ENCODE assay signal across 8 cellular contexts in the genomic region with DNA sequence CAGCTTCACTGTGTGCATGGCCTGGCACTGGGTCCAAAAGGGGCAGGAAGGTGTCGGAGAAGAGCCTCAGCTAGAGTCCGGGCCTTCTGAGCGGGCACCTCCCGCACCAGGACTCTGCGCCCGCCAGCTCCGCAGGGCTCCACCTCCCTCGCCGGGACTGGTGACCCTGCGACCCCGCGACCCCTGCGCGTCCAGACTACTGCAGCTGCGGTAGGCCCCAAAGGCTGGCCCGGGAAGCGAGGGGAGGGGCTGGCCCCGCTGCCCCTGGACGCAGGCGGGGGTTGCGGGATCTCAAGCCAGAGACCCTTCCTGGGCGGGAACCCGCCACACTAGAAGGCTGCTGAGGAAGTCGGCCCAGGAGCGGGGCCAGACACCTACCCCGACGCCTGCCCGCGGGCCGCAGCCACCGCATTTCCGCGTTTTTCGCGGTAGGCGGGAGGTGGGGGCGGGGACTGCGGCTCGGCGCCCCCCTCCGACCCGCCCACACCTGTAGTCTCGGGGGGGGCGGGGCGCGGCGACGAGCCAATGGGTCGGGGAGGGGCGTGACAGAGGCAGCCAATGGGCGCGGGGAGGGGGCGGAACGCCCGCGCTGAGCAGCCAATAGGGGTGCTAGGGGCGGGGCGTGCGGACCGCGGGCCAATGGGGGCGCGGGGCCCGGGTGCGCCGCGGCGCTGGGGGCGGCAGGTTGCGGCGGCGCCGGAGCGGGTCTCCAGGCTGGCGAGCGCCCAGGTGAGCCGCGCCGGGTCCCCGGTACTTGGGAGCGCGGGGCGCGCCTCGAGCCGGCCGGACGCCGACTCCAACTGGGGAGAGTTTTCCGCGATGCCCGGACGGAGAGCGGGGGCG. TPM values are rescaled to one million over a fixed set of nuclear protein-coding genes. Genes with fewer than 3 reads are reported as not detected.
A peak's percentile ranks its signal among the peaks of the same experiment; 100 is the strongest.
DNase-seq lines count a peak whose midpoint lies in the region; TF ChIP-seq lines count a peak whose summit lies in the region.

A gene with protein sequence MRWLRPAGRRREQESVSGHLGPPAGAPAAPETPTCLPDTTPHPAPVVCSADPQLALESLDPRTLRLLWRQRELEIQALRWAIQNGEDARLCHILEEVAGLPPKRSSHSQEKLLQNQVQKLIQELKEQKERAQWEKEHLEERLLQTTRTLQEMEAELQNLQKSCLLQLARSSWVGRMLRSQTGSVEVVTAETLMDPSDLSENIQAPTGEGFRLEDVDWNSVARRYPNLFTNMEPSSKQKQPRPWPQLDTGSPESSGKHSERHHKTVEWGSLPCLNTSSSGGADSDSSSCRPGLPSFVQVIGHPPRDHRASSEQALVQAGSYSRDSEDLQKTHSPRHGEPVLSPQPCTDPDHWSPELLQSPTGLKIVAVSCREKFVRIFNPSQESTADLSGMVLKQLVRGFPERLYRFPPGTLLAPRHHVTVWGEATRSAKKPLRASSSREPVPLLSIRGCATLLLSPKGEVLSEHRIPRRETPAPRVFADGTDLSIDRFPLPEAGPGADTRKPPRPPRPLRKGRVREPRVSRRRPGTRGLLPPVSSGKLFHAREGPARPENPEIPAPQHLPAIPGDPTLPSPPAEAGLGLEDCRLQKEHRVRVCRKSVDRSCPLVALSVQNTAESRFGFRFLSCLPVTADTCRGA (minus strand): TSS at position 434 of the 843 bp plus-strand sequence. CDS start 22 bp downstream, at position 412.
A gene with protein sequence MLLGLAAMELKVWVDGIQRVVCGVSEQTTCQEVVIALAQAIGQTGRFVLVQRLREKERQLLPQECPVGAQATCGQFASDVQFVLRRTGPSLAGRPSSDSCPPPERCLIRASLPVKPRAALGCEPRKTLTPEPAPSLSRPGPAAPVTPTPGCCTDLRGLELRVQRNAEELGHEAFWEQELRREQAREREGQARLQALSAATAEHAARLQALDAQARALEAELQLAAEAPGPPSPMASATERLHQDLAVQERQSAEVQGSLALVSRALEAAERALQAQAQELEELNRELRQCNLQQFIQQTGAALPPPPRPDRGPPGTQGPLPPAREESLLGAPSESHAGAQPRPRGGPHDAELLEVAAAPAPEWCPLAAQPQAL (plus strand): TSS at position 666 of the 843 bp plus-strand sequence. CDS start 799 bp downstream, outside the sequence.

- no peak for TF ChIP-seq CTCF in HEK293 (tag by site-specific recombination; IDR thresholded peaks at IDR 0.05)
- no peak for TF ChIP-seq CTCF in cardiac muscle cell (IDR thresholded peaks at IDR 0.05; ENCODE audit: low read depth, low read length)
- peak in 2 of 5 experiments; percentile 21 to 39 for TF ChIP-seq CTCF in tibial nerve (IDR thresholded peaks at IDR 0.05)

- POLR2A ChIA-PET in HEK293 (lab: Yijun Ruan, JAX), result interaction anchor here (0.8 to 2.3 kb wide), 4 partner anchors 10 to 143 kb away, joined by 3 to 19 read pairs (median 4); a partner anchor contains a TSS

- no peaks in the 10 kb centered on the region for H3K9me3 Mint-ChIP-seq in activated naive CD8-positive, alpha-beta T cell (ENCODE audit: low read depth)

- DNase-seq in GM03348 (ENCODE audit: low spot score), result peak; percentile 100
- DNase-seq in NAMALWA (ENCODE audit: low spot score), result peak; percentile 93
- DNase-seq in SKM-1 (lab: John Stamatoyannopoulos, UW; ENCODE audit: unreplicated experiment), result peak; percentile 82
- peak; percentile 87 to 97 for DNase-seq in cardiac muscle cell (ENCODE audit: low read depth in 1 of 2, low spot score in 1 of 2)
- DNase-seq in trophoblast cell, result peak; percentile 93 to 94
- DNase-seq in tibial nerve (ENCODE audit: low spot score in 2 of 2), result peak; percentile 84 to 87

- H3K4me2 ChIP-seq in trophoblast cell (ENCODE audit: low read length), result peak within 1 kb of the TSS; percentile 77

- H4K91ac ChIP-seq in trophoblast cell (ENCODE audit: low read depth, low read length), result peak within 1 kb of the TSS; percentile 96

- H3K79me2 ChIP-seq in trophoblast cell (ENCODE audit: control insufficient read depth, insufficient read depth, low read length, poor library complexity), result peaks cover 20% of the 10 kb centered on the region

- H2AK5ac ChIP-seq in trophoblast cell (ENCODE audit: low read length), result peak within 1 kb of the TSS; percentile 81

- H2BK5ac ChIP-seq in trophoblast cell (ENCODE audit: low read depth, low read length, poor library complexity), result peak within 1 kb of the TSS; percentile 86

- peaks cover 31% of the 10 kb centered on the region for H3K79me1 ChIP-seq in trophoblast cell (ENCODE audit: low read length)

- H3K23ac ChIP-seq in trophoblast cell (ENCODE audit: low read length), result no peak within 1 kb of the TSS

- H3K9me3 ChIP-seq in HEK293 (ENCODE audit: control insufficient read depth, insufficient read depth, low read depth, low read length) (no peaks in the 10 kb centered on the region), cardiac muscle cell (ENCODE audit: low read depth) (no peaks in the 10 kb centered on the region), trophoblast cell (ENCODE audit: insufficient read depth, low read depth, low read length) (peaks cover 6% of the 10 kb centered on the region), tibial nerve (no peaks in the 10 kb centered on the region)

- WGBS in trophoblast cell (ENCODE audit: extremely low coverage, insufficient coverage, insufficient read length), result no CpG with 5 or more reads among the region's 95 CpGs
- 3 to 8% methylated on average over 12 to 45 of the region's 95 CpGs for WGBS in tibial nerve, 2 donors

- peak within 1 kb of the TSS; percentile 67 for H2BK12ac ChIP-seq in trophoblast cell (ENCODE audit: low read length)

- peak within 1 kb of the TSS; percentile 94 for H3K14ac ChIP-seq in trophoblast cell (ENCODE audit: low read length)

- H3K27ac ChIP-seq in HEK293 (ENCODE audit: extremely low read depth, low read depth, low read length) (peak within 1 kb of the TSS; percentile 58; the same call in 1 of the 2 replicates), cardiac muscle cell (no peak within 1 kb of the TSS), trophoblast cell (ENCODE audit: low read depth, low read length) (peak within 1 kb of the TSS; percentile 89), tibial nerve (peak within 1 kb of the TSS in 2 of 4 donors; percentile 83 to 88)

- H3K27ac Mint-ChIP-seq in activated naive CD8-positive, alpha-beta T cell, result peak within 1 kb of the TSS; percentile 22

- H3K36me3 ChIP-seq in HEK293 (ENCODE audit: control insufficient read depth in 2 of 2, insufficient read depth in 1 of 2, low read length in 2 of 2), result peaks cover 0 to 26% of the 10 kb centered on the region in 2 experiments; a peak in 1 of 3 replicates
- H3K36me3 ChIP-seq in cardiac muscle cell, result no peaks in the 10 kb centered on the region
- peaks cover 11 to 22% of the 10 kb centered on the region in 2 experiments for H3K36me3 ChIP-seq in trophoblast cell (ENCODE audit: control insufficient read depth in 1 of 2, insufficient read depth in 2 of 2, low read length in 2 of 2)
- H3K36me3 ChIP-seq in tibial nerve, result no peaks in the 10 kb centered on the region

- peaks cover 9% of the 10 kb centered on the region for H3K4me1 Mint-ChIP-seq in activated naive CD8-positive, alpha-beta T cell (ENCODE audit: low read depth)

- H3K27me3 Mint-ChIP-seq in activated naive CD8-positive, alpha-beta T cell, result no peaks in the 10 kb centered on the region

- H4K12ac ChIP-seq in trophoblast cell (ENCODE audit: low read depth, low read length), result peak within 1 kb of the TSS; percentile 94

- H4K8ac ChIP-seq in trophoblast cell (ENCODE audit: low read depth, low read length), result peak within 1 kb of the TSS; percentile 97

- peak within 1 kb of the TSS; percentile 82 for H3K4ac ChIP-seq in trophoblast cell (ENCODE audit: low read depth, low read length)

- peak within 1 kb of the TSS; percentile 91 for H3K4me3 Mint-ChIP-seq in activated naive CD8-positive, alpha-beta T cell

- TF ChIP-seq EP300 in tibial nerve (IDR thresholded peaks at IDR 0.05), result peak in 1 of 2 donors; percentile 34

- peak within 1 kb of the TSS; percentile 81 for H3K18ac ChIP-seq in trophoblast cell (ENCODE audit: low read length)

- H2BK120ac ChIP-seq in trophoblast cell (ENCODE audit: insufficient read depth, low read length, poor library complexity), result peak within 1 kb of the TSS; percentile 83

- H3K9ac ChIP-seq in trophoblast cell (ENCODE audit: low read length), result peak within 1 kb of the TSS; percentile 83

- H3K36me3 Mint-ChIP-seq in activated naive CD8-positive, alpha-beta T cell, result no peaks in the 10 kb centered on the region

- H3K4me1 ChIP-seq in HEK293 (ENCODE audit: control insufficient read depth, insufficient read depth, low read length) (no peaks in the 10 kb centered on the region), cardiac muscle cell (ENCODE audit: low read depth) (peaks cover 4% of the 10 kb centered on the region), trophoblast cell (ENCODE audit: control insufficient read depth in 1 of 2, insufficient read depth in 2 of 2, low read length in 2 of 2) (peaks cover 40 to 46% of the 10 kb centered on the region in 2 experiments), tibial nerve (peaks cover 0 to 34% (median 11%) of the 10 kb centered on the region in 4 donors)

- H3K27me3 ChIP-seq in cardiac muscle cell (peaks cover 31% of the 10 kb centered on the region), trophoblast cell (ENCODE audit: insufficient read depth, low read length) (peaks cover 12% of the 10 kb centered on the region), tibial nerve (peaks cover 0 to 48% of the 10 kb centered on the region in 2 donors)

- peak within 1 kb of the TSS; percentile 78 for H2AFZ ChIP-seq in trophoblast cell (ENCODE audit: insufficient read depth, low read length, poor library complexity)

- CTCF ChIA-PET in HEK293 (lab: Yijun Ruan, JAX), result interaction anchor here (1.2 kb wide), 1 partner anchor 166 kb away, joined by 3 read pairs; no protein-coding TSS in a partner anchor

- H3K4me3 ChIP-seq in HEK293 (ENCODE audit: low read depth, low read length) (peak within 1 kb of the TSS; percentile 77), cardiac muscle cell (peak within 1 kb of the TSS; percentile 91), trophoblast cell (ENCODE audit: low read depth, low read length) (peak within 1 kb of the TSS; percentile 86), tibial nerve (peak within 1 kb of the TSS; percentile 44 to 97 (median 70))

- TF ChIP-seq POLR2A in tibial nerve (IDR thresholded peaks at IDR 0.05), result no peak

TF ChIP-seq in HEK293, 187 proteins besides CTCF, POLR2A, EP300 and RAD21 (continues in another document):
- peak; percentile 36; the same call in 1 of the 2 replicates for TF ChIP-seq ZNF600 (tag by site-specific recombination; IDR thresholded peaks at IDR 0.05)
- no peak for TF ChIP-seq HOXD13 (CRISPR knock-in tag; IDR thresholded peaks at IDR 0.05; ENCODE audit: borderline replicate concordance)
- peak; percentile 87 for TF ChIP-seq GLIS2 (tag by site-specific recombination; IDR thresholded peaks at IDR 0.05)

RNA-seq across cellular contexts. Expression of the first gene that starts in this region (rescaled TPM):
- total RNA-seq in cardiac muscle cell, result 12.3 and 21.1 TPM in 2 replicates
- 18.4 and 18.8 TPM in 2 replicates for polyA plus RNA-seq in cardiac muscle cell
- 2.2 and 2.6 TPM in 2 replicates for polyA plus RNA-seq in trophoblast cell (2013)
- 1 to 10 TPM; 1.3 to 5.9 (median 3.2) TPM for total RNA-seq in tibial nerve

RNA-seq across cellular contexts. Expression of the second gene that starts in this region (rescaled TPM):
- 47.8 and 49.5 TPM in 2 replicates for total RNA-seq in cardiac muscle cell
- polyA plus RNA-seq in cardiac muscle cell, result 49.6 and 66.7 TPM in 2 replicates
- polyA plus RNA-seq in trophoblast cell (2013), result 41.3 and 45.5 TPM in 2 replicates
- 10 to 100 TPM; 21.0 to 25.6 (median 23.1) TPM for total RNA-seq in tibial nerve
